In the genomic region with DNA sequence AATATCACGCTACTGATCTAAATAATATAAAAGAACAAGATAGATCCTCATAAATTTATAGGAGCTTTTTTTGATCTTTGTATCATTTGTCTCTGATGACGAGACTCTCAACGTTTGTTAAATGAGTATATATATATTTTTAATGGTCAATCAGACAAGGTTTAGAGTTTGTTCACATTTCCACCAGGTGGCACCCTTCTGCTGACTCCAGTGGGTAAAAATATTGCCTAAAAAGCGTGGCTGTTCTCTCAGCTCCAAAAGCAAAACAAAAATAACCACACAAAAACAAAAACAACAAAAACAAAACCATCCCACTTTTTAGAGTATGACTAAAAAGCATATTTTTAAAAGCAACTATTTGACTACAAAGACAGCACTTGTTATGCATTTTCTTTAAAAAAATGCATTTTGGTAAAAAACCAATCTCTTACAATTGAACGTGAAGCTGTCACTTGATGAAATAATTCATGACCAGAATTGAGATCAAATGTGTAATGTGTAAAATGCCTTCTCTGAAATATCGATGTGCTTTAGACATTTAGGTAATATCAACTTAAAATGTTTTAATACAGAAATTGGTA, we compare ENCODE assay signal across 9 cellular contexts.
DNase-seq lines count a peak whose midpoint lies in the region; ATAC-seq and TF ChIP-seq lines count a peak whose summit lies in the region.
"Had no signal": no experiment of that assay in that cellular context is flagged by ENCODE, and none has a peak within 500 bp of the region (broad histone marks: within the 10 kb centered on the region; RNA-seq: fewer than 3 reads in every experiment).

No MANE protein-coding gene starts in this region.

- no peak for ATAC-seq in GM19467 (IDR thresholded peaks at IDR 0.05; ENCODE audit: unreplicated experiment)
- no peak for ATAC-seq in HG02870 (IDR thresholded peaks at IDR 0.05; ENCODE audit: unreplicated experiment)

- H3K9me2 ChIP-seq in Karpas-422 (replicated peaks; ENCODE audit: insufficient read depth, low read length) = no peaks in the 10 kb centered on the region
- H3K9me2 ChIP-seq in hepatocyte (replicated peaks; ENCODE audit: insufficient read depth) = no peaks in the 10 kb centered on the region

- H3K9me3 ChIP-seq in Karpas-422 (ENCODE audit: low read length) (no peaks in the 10 kb centered on the region), hepatocyte (ENCODE audit: low read depth) (no peaks in the 10 kb centered on the region)

- H3K4me2 ChIP-seq in Karpas-422 (ENCODE audit: low read depth, low read length, poor library complexity, severe bottlenecking) (no peak overlapping the region), hepatocyte (no peak overlapping the region)

- WGBS in hepatocyte (ENCODE audit: low lambda C conversion rate, missing lambda C conversion rate) = 48% methylated on average over 6 of the region's 6 CpGs

- in situ Hi-C loops in SK-MEL-5 (cut with HindIII; ENCODE audit: low pct_unique_long_range_greater_than_20kb, low sequenced_read_pairs) = no loop called here

- DNase-seq in GM06990 (ENCODE audit: extremely low read depth, insufficient read length) = no peak
- DNase-seq in Karpas-422 = peak; percentile 61
- DNase-seq in SK-MEL-5 (ENCODE audit: low read depth, low spot score) = peak; percentile 68
- DNase-seq in hepatocyte (ENCODE audit: low spot score) = peak; percentile 68
- DNase-seq in stimulated activated CD4-positive, alpha-beta T cell treated with anti-CD3 and anti-CD28 coated beads, Interleukin-2, amount 100 ng/mL, for 48 hours = no peak
- DNase-seq in activated effector memory CD4-positive, alpha-beta T cell treated with Interleukin-2 at 50 U/mL for 16 hours = no peak

- H3K27me3 ChIP-seq in GM06990 (replicated peaks; ENCODE audit: control insufficient read depth, insufficient read depth, low read length) = no peaks in the 10 kb centered on the region
- H3K27me3 ChIP-seq in Karpas-422 (ENCODE audit: low read length) = no peaks in the 10 kb centered on the region
- peaks cover 12% of the 10 kb centered on the region for H3K27me3 ChIP-seq in hepatocyte

- H3K27ac ChIP-seq in Karpas-422 (ENCODE audit: low read length) (no peak overlapping the region), hepatocyte (no peak overlapping the region)
- H3K27ac ChIP-seq: parathyroid adenoma had no signal

- TF ChIP-seq CTCF in GM06990 (IDR thresholded peaks at IDR 0.05; ENCODE audit: insufficient read depth, low read length, poor library complexity, severe bottlenecking) (peak; percentile 46), hepatocyte (IDR thresholded peaks at IDR 0.05; ENCODE audit: poor library complexity) (peak; percentile 81)

- no peaks in the 10 kb centered on the region for H3K79me2 ChIP-seq in Karpas-422 (ENCODE audit: low read length)
- H3K79me2 ChIP-seq in hepatocyte = peaks cover 11% of the 10 kb centered on the region
- H3K79me2 ChIP-seq: parathyroid adenoma had no signal

- H4K20me1 ChIP-seq in Karpas-422 (ENCODE audit: insufficient read depth, low read depth, low read length) (no peaks in the 10 kb centered on the region), hepatocyte (ENCODE audit: insufficient read depth, poor library complexity, severe bottlenecking) (no peaks in the 10 kb centered on the region)

- no peak overlapping the region for H3K9ac ChIP-seq in Karpas-422 (ENCODE audit: low read length)
- H3K9ac ChIP-seq: parathyroid adenoma had no signal

- H3K4me3 ChIP-seq in GM06990 (replicated peaks; ENCODE audit: low read depth, low read length) (no peak overlapping the region), Karpas-422 (ENCODE audit: low read length) (no peak overlapping the region), hepatocyte (no peak overlapping the region)

- H2AFZ ChIP-seq in Karpas-422 (ENCODE audit: low read length) (no peak overlapping the region), hepatocyte (no peak overlapping the region)
- H2AFZ ChIP-seq: parathyroid adenoma had no signal

- H3K4me1 ChIP-seq in Karpas-422 (ENCODE audit: low read length) (no peaks in the 10 kb centered on the region), hepatocyte (ENCODE audit: insufficient read depth) (no peaks in the 10 kb centered on the region)
- H3K4me1 ChIP-seq: parathyroid adenoma had no signal

- H3K36me3 ChIP-seq in GM06990 (ENCODE audit: control insufficient read depth, insufficient read depth, low read length) = no peaks in the 10 kb centered on the region
- no peaks in the 10 kb centered on the region for H3K36me3 ChIP-seq in Karpas-422 (ENCODE audit: insufficient read depth, low read length)
- H3K36me3 ChIP-seq in hepatocyte (replicated peaks; ENCODE audit: insufficient read depth, low read depth) = no peaks in the 10 kb centered on the region

Comparison
In these comparisons a context has a peak if more than half of its experiments do, and no peak if none do; other contexts are left out.
1. DNase-seq: peak in Karpas-422 (single experiment), SK-MEL-5 (single experiment) and hepatocyte (single experiment); none in GM06990 (single experiment), stimulated activated CD4-positive, alpha-beta T cell treated with anti-CD3 and anti-CD28 coated beads, Interleukin-2, amount 100 ng/mL, for 48 hours (0 of 2) and activated effector memory CD4-positive, alpha-beta T cell treated with Interleukin-2 at 50 U/mL for 16 hours (single experiment).